In genomic region chrX:291411-291901, GRCh38 we compare ENCODE assay signal across 18 cellular contexts. TPM values are rescaled to one million over a fixed set of nuclear protein-coding genes. Genes with fewer than 3 reads are reported as not detected.
DNase-seq lines count a peak whose midpoint lies in the region; ATAC-seq and TF ChIP-seq lines count a peak whose summit lies in the region.
"Had no signal": no experiment of that assay in that cellular context is flagged by ENCODE, and none has a peak within 500 bp of the region (broad histone marks: within the 10 kb centered on the region; RNA-seq: fewer than 3 reads in every experiment).

No MANE protein-coding gene starts in this region.

- peak; percentile 4 for DNase-seq in activated naive CD4-positive, alpha-beta T cell treated with anti-CD3 and anti-CD28 coated beads, Interleukin-2, amount 50 U/mL, for 16 hours
- DNase-seq in activated naive CD4-positive, alpha-beta T cell treated with anti-CD3 and anti-CD28 coated beads for 36 hours, result no peak
- DNase-seq in colonic mucosa (peak; percentile 9), lower lobe of right lung (peak; percentile 39), upper lobe of right lung (peak; percentile 58), EL (no peak), DMS53 treated with DMSO at 0.1 percent for 48 hours (lab: John Stamatoyannopoulos, UW; ENCODE audit: unreplicated experiment) (no peak)
- DNase-seq: C1 segment of cervical spinal cord, DND-41, GDM1, MV-4-11, NCI-H1417, NCI-H1930, NCI-H2171, NCI-H446 treated with DMSO at 0.1 percent for 48 hours, RPMI8226 had no signal

- no peak overlapping the region for H3K4me3 Mint-ChIP-seq in activated naive CD4-positive, alpha-beta T cell treated with anti-CD3 and anti-CD28 coated beads for 36 hours

- H3K27ac ChIP-seq in colonic mucosa (no peak overlapping the region), lower lobe of right lung (no peak overlapping the region), upper lobe of right lung (no peak overlapping the region)

- H3K9me3 ChIP-seq in colonic mucosa (no peaks in the 10 kb centered on the region), lower lobe of right lung (no peaks in the 10 kb centered on the region), upper lobe of right lung (no peaks in the 10 kb centered on the region)

- CTCF ChIA-PET in activated naive CD4-positive, alpha-beta T cell treated with anti-CD3 and anti-CD28 coated beads for 36 hours (lab: Charles Lee), result no interaction called here

- ATAC-seq in lower lobe of right lung, result no peak
- no peak for ATAC-seq in upper lobe of right lung
- ATAC-seq: GM12878, K562 had no signal

- H3K27me3 Mint-ChIP-seq in activated naive CD4-positive, alpha-beta T cell treated with anti-CD3 and anti-CD28 coated beads for 36 hours (ENCODE audit: low read depth), result no peaks in the 10 kb centered on the region

- H3K9ac ChIP-seq in colonic mucosa (ENCODE audit: low read depth in 2 of 2, low read length in 2 of 2), result no peak overlapping the region

- intact Hi-C loops in activated naive CD4-positive, alpha-beta T cell treated with anti-CD3 and anti-CD28 coated beads for 36 hours (cut with micrococcal nuclease), result no loop called here
- intact Hi-C loops in colonic mucosa (cut with DNase I), result no loop called here
- intact Hi-C loops in lower lobe of right lung (cut with DNase I), result no loop called here
- intact Hi-C loops in upper lobe of right lung (cut with DNase I), result no loop called here

- H3K27ac Mint-ChIP-seq in activated naive CD4-positive, alpha-beta T cell treated with anti-CD3 and anti-CD28 coated beads for 36 hours, result no peak overlapping the region

- no peaks in the 10 kb centered on the region for H3K36me3 ChIP-seq in colonic mucosa
- peaks cover 84% of the 10 kb centered on the region for H3K36me3 ChIP-seq in lower lobe of right lung
- peaks cover 77% of the 10 kb centered on the region for H3K36me3 ChIP-seq in upper lobe of right lung

- H3K36me3 Mint-ChIP-seq in activated naive CD4-positive, alpha-beta T cell treated with anti-CD3 and anti-CD28 coated beads for 36 hours (ENCODE audit: low read depth), result peaks cover 40% of the 10 kb centered on the region

- no peaks in the 10 kb centered on the region for H3K4me1 ChIP-seq in colonic mucosa
- no peaks in the 10 kb centered on the region for H3K4me1 ChIP-seq in lower lobe of right lung
- no peaks in the 10 kb centered on the region for H3K4me1 ChIP-seq in upper lobe of right lung

- TF ChIP-seq CTCF in colonic mucosa (IDR thresholded peaks at IDR 0.05), result no peak
- TF ChIP-seq CTCF in lower lobe of right lung (IDR thresholded peaks at IDR 0.05), result no peak
- no peak for TF ChIP-seq CTCF in upper lobe of right lung (IDR thresholded peaks at IDR 0.05)

- peaks cover 4% of the 10 kb centered on the region for H3K4me1 Mint-ChIP-seq in activated naive CD4-positive, alpha-beta T cell treated with anti-CD3 and anti-CD28 coated beads for 36 hours (ENCODE audit: low read depth)

- H3K4me3 ChIP-seq in colonic mucosa (no peak overlapping the region), lower lobe of right lung (no peak overlapping the region), upper lobe of right lung (no peak overlapping the region)
- H3K4me3 ChIP-seq: GM12878, K562 had no signal

- H3K9me3 Mint-ChIP-seq in activated naive CD4-positive, alpha-beta T cell treated with anti-CD3 and anti-CD28 coated beads for 36 hours, result no peaks in the 10 kb centered on the region

- H3K27me3 ChIP-seq in colonic mucosa, result no peaks in the 10 kb centered on the region
- no peaks in the 10 kb centered on the region for H3K27me3 ChIP-seq in lower lobe of right lung (ENCODE audit: low read depth)
- no peaks in the 10 kb centered on the region for H3K27me3 ChIP-seq in upper lobe of right lung

RNA-seq across cellular contexts. Expression of gene PLCXD1, which starts 10.3 kb away (rescaled TPM):
- total RNA-seq in activated naive CD4-positive, alpha-beta T cell treated with anti-CD3 and anti-CD28 coated beads for 36 hours, result 10 to 100 TPM; 63.5 to 67.7 TPM
- total RNA-seq in colonic mucosa, result 10 to 100 TPM; 11.0 to 23.8 TPM
- total RNA-seq in lower lobe of right lung, result 23.7 TPM
- 34.4 TPM for total RNA-seq in upper lobe of right lung

RNA-seq across cellular contexts. Expression of gene GTPBP6, which starts 27.1 kb away (rescaled TPM):
- total RNA-seq in activated naive CD4-positive, alpha-beta T cell treated with anti-CD3 and anti-CD28 coated beads for 36 hours, result 10 to 100 TPM; 63.4 to 64.6 TPM
- total RNA-seq in colonic mucosa (10 to 100 TPM; 44.4 to 81.1 TPM), lower lobe of right lung (47.1 TPM), upper lobe of right lung (55.1 TPM)

Comparison
In these comparisons a context has a peak if more than half of its experiments do, and no peak if none do; other contexts are left out.
1. DNase-seq: peak in activated naive CD4-positive, alpha-beta T cell treated with anti-CD3 and anti-CD28 coated beads, Interleukin-2, amount 50 U/mL, for 16 hours (single experiment), colonic mucosa (single experiment), lower lobe of right lung (single experiment) and upper lobe of right lung (single experiment); none in activated naive CD4-positive, alpha-beta T cell treated with anti-CD3 and anti-CD28 coated beads for 36 hours (single experiment), EL (single experiment) and DMS53 treated with DMSO at 0.1 percent for 48 hours (single experiment).